20 cellular contexts compared by ENCODE assay signal in the genomic region with DNA sequence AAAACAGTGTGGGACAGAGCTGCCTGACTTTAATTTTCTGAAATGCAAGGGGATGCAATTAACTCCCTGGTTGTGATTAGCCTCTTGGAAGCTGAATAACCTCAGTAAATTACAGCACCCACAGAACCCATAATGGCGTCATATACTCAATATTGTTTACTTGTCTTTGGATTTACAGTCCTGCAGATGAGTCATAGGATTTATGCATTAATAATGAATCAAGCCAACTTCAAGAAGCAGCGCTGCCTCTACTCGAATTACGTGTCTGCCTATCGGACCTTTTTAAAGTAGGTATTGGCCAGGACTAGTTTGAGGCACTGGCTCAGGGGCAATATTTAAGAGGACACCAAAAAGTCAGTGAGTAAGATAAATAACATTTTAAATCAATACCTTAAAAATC.
DNase-seq lines count a peak whose midpoint lies in the region; ATAC-seq, FAIRE-seq and TF ChIP-seq lines count a peak whose summit lies in the region.
"Had no signal": no experiment of that assay in that cellular context is flagged by ENCODE, and none has a peak within 500 bp of the region (broad histone marks: within the 10 kb centered on the region; RNA-seq: fewer than 3 reads in every experiment).

No MANE protein-coding gene starts in this region.

- no peak for TF ChIP-seq POLR2A in A549 (IDR thresholded peaks at IDR 0.05; ENCODE audit: low read length)
- no peak for TF ChIP-seq POLR2A in testis (IDR thresholded peaks at IDR 0.05)

- no peaks in the 10 kb centered on the region for H4K20me1 ChIP-seq in GM23248 (ENCODE audit: insufficient read depth)

- H3K4me1 ChIP-seq in A549 (no peaks in the 10 kb centered on the region), GM23248 (ENCODE audit: insufficient read depth) (no peaks in the 10 kb centered on the region), testis (no peaks in the 10 kb centered on the region), heart right ventricle (no peaks in the 10 kb centered on the region)
- H3K4me1 ChIP-seq: pancreas, SJSA1, vagina had no signal

- CTCF ChIA-PET in A549 (lab: Yijun Ruan, JAX) = no interaction called here

- H3K27ac ChIP-seq in A549 (no peak overlapping the region), GM23248 (no peak overlapping the region), testis (no peak overlapping the region), heart right ventricle (no peak overlapping the region)
- H3K27ac ChIP-seq: hepatocyte, pancreas, SJSA1, skin epidermis, vagina had no signal

- H3K79me2 ChIP-seq in GM23248 (ENCODE audit: insufficient read depth) = no peaks in the 10 kb centered on the region
- H3K79me2 ChIP-seq: hepatocyte had no signal

- ATAC-seq in A549 = no peak
- no peak for ATAC-seq in heart right ventricle
- ATAC-seq in GM21529 (IDR thresholded peaks at IDR 0.05; ENCODE audit: unreplicated experiment) = no peak
- ATAC-seq: activated T-cell treated with anti-CD3 and anti-CD28 coated beads, Interleukin-2, amount 50 U/mL, for 72 hours; left colon; pancreas; stimulated activated naive CD8-positive, alpha-beta T cell treated with anti-CD3 and anti-CD28 coated beads, Interleukin-15, Interleukin-2, amounts not matched to agents 100 U/mL and 50 U/mL, for 24 hours had no signal

- DNase-seq in A549 (ENCODE audit: low read depth in 1 of 2, low spot score in 1 of 2) (no peak), GM23248 (peak; percentile 5), NCI-H2081 (lab: John Stamatoyannopoulos, UW) (peak; percentile 47 to 85), SHP77 treated with DMSO at 0.1 percent for 48 hours (lab: John Stamatoyannopoulos, UW) (peak; percentile 30), testis (no peak), heart right ventricle (no peak), GF-D8 (lab: John Stamatoyannopoulos, UW) (no peak)
- DNase-seq: activated CD4-positive, alpha-beta T cell treated with anti-CD3 and anti-CD28 coated beads, Interleukin-2, amount 50 U/mL, for 48 hours; activated T-cell treated with anti-CD3 and anti-CD28 coated beads, Interleukin-2, amount 50 U/mL, for 72 hours; amniotic stem cell; Calu3; HFFc6; left colon; pancreas; stimulated activated naive CD8-positive, alpha-beta T cell treated with anti-CD3 and anti-CD28 coated beads, Interleukin-15, Interleukin-2, amounts not matched to agents 100 U/mL and 50 U/mL, for 24 hours had no signal

- no peak overlapping the region for H3K4me2 ChIP-seq in A549
- H3K4me2 ChIP-seq in GM23248 (ENCODE audit: unreplicated experiment) = no peak overlapping the region
- H3K4me2 ChIP-seq: hepatocyte had no signal

- no peak for TF ChIP-seq EP300 in A549 (IDR thresholded peaks at IDR 0.05)

- H3K27me3 ChIP-seq in GM23248 (replicated peaks; ENCODE audit: insufficient read depth) (no peaks in the 10 kb centered on the region), testis (no peaks in the 10 kb centered on the region), heart right ventricle (no peaks in the 10 kb centered on the region)
- H3K27me3 ChIP-seq: hepatocyte, pancreas, SJSA1, vagina had no signal

- H3K9me3 ChIP-seq in A549 = no peaks in the 10 kb centered on the region
- H3K9me3 ChIP-seq in GM23248 (ENCODE audit: low read depth) = no peaks in the 10 kb centered on the region
- no peaks in the 10 kb centered on the region for H3K9me3 ChIP-seq in testis
- H3K9me3 ChIP-seq in heart right ventricle = no peaks in the 10 kb centered on the region
- H3K9me3 ChIP-seq: pancreas, SJSA1, vagina had no signal

- H3K4me3 ChIP-seq in A549 = no peak overlapping the region
- H3K4me3 ChIP-seq in GM23248 = no peak overlapping the region
- H3K4me3 ChIP-seq in testis = no peak overlapping the region
- H3K4me3 ChIP-seq in heart right ventricle = no peak overlapping the region
- H3K4me3 ChIP-seq: hepatocyte, pancreas, SJSA1, skin epidermis, vagina had no signal

- POLR2A ChIA-PET in A549 (lab: Yijun Ruan, JAX) = no interaction called here

- intact Hi-C loops in testis (cut with DNase I; ENCODE audit: low total_unique reads) (no loop called here), heart right ventricle (cut with DNase I) (no loop called here)

- no peaks in the 10 kb centered on the region for H3F3A ChIP-seq in GM23248 (ENCODE audit: insufficient read depth)

- in situ Hi-C loops in GM23248 (cut with MboI) = no loop called here

- no peak overlapping the region for H2AFZ ChIP-seq in GM23248
- H2AFZ ChIP-seq: hepatocyte had no signal

- no peak for TF ChIP-seq CTCF in A549 (IDR thresholded peaks at IDR 0.05)
- no peak for TF ChIP-seq CTCF in testis (IDR thresholded peaks at IDR 0.05)
- TF ChIP-seq CTCF in heart right ventricle (IDR thresholded peaks at IDR 0.05) = no peak

- H3K9ac ChIP-seq in GM23248 = no peak overlapping the region

- no peaks in the 10 kb centered on the region for H3K36me3 ChIP-seq in GM23248 (ENCODE audit: low read depth)
- H3K36me3 ChIP-seq in testis (ENCODE audit: low read depth, missing control alignments) = no peaks in the 10 kb centered on the region
- H3K36me3 ChIP-seq in heart right ventricle = no peaks in the 10 kb centered on the region
- H3K36me3 ChIP-seq: pancreas, SJSA1, vagina had no signal

- TF ChIP-seq RAD21 in A549 (conservative IDR thresholded peaks at IDR 0.05 in 1 of 2, IDR thresholded peaks at IDR 0.05 in 1 of 2) = no peak

- FAIRE-seq in A549 (lab: Jason Lieb, UNC) = no peak
- FAIRE-seq: pancreas had no signal

- 10% methylated on average over 5 of the region's 5 CpGs for WGBS in A549 (ENCODE audit: missing lambda C conversion rate)
- WGBS in GM23248 (ENCODE audit: low coverage in 1 of 2, low lambda C conversion rate in 2 of 2, missing lambda C conversion rate in 2 of 2), 2 experiments = 23 to 38% methylated on average over 5 of the region's 5 CpGs
- 59 to 63% methylated on average over 5 of the region's 5 CpGs for WGBS in testis, 2 donors
- 79 to 84% methylated on average over 5 of the region's 5 CpGs for WGBS in heart right ventricle, 2 donors

- H3K9me2 ChIP-seq in GM23248 (ENCODE audit: insufficient read depth) = no peaks in the 10 kb centered on the region

TF ChIP-seq in A549, 52 proteins besides CTCF, POLR2A, EP300 and RAD21:
- no peak for TF ChIP-seq FOSL2 (IDR thresholded peaks at IDR 0.05)
- 0 out of 2 replicates have a peak, but pooled peaks have one; percentile 37 for TF ChIP-seq FOSL2 (CRISPR knock-in tag; IDR thresholded peaks at IDR 0.05)
- TF ChIP-seq TP53 (CRISPR knock-in tag; IDR thresholded peaks at IDR 0.05) = no peak

Comparison
In these comparisons a context has a peak if more than half of its experiments do, and no peak if none do; other contexts are left out.
1. DNase-seq: peak in GM23248 (single experiment), NCI-H2081 (2 of 2) and SHP77 treated with DMSO at 0.1 percent for 48 hours (single experiment); none in A549 (0 of 2), testis (single experiment), heart right ventricle (0 of 2) and GF-D8 (single experiment).